ENCODE assay signal across 1 cellular context in genomic region chr7:149494738-149495368, GRCh38.
TF ChIP-seq lines count a peak whose summit lies in the region.

No MANE protein-coding gene starts in this region.

TF ChIP-seq in H1, 55 proteins besides CTCF, POLR2A, EP300 and RAD21:
- TF ChIP-seq TAF1 (IDR thresholded peaks at IDR 0.05; ENCODE audit: low read depth, low read length) (no peak), BACH1 (IDR thresholded peaks at IDR 0.05; ENCODE audit: low read length) (0 out of 2 replicates have a peak, but pooled peaks have one; percentile 13), MAFK (IDR thresholded peaks at IDR 0.05; ENCODE audit: low read depth, low read length) (no peak), JUND (IDR thresholded peaks at IDR 0.05; ENCODE audit: low read length) (no peak)
